Comparison of ENCODE assay signal across 10 cellular contexts in genomic region chr10:35420827-35421552, GRCh38.
DNase-seq lines count a peak whose midpoint lies in the region; ATAC-seq and TF ChIP-seq lines count a peak whose summit lies in the region.
"Had no signal": no experiment of that assay in that cellular context is flagged by ENCODE, and none has a peak within 500 bp of the region (broad histone marks: within the 10 kb centered on the region; RNA-seq: fewer than 3 reads in every experiment).

No MANE protein-coding gene starts in this region.

- H3K4me3 ChIP-seq in HUES64 (ENCODE audit: low read length) (no peak overlapping the region), right lobe of liver (no peak overlapping the region), stomach smooth muscle (ENCODE audit: low read length in 2 of 2) (peak overlapping the region; percentile 12 to 59), OCI-LY7 (ENCODE audit: low read depth, low read length, poor library complexity, severe bottlenecking) (no peak overlapping the region)

- H3K27ac ChIP-seq in HUES64 (ENCODE audit: low read depth, low read length) (peak overlapping the region; percentile 69), right lobe of liver (peak overlapping the region in 2 of 3 donors; percentile 1 to 44), stomach smooth muscle (ENCODE audit: low read length) (peak overlapping the region; percentile 85), OCI-LY7 (ENCODE audit: low read depth, low read length, poor library complexity, severe bottlenecking) (no peak overlapping the region)

- no TSS peak for BruUV-seq in OCI-LY7 (replicated peaks; lab: Mats Ljungman, UMichigan)

- TF ChIP-seq POLR2A in right lobe of liver (IDR thresholded peaks at IDR 0.05) = no peak

- H4K20me1 ChIP-seq in OCI-LY7 (ENCODE audit: insufficient read depth, low read length) = peaks cover 12% of the 10 kb centered on the region

- DNase-seq in T47D (ENCODE audit: low read depth in 1 of 2, low spot score in 1 of 2) (peak; percentile 64 to 73), right lobe of liver (no peak), left colon (no peak), NAMALWA (ENCODE audit: low spot score) (no peak), OCI-LY7 (ENCODE audit: low spot score) (no peak)
- DNase-seq: activated CD4-positive, CD25-positive, alpha-beta regulatory T cell; MM.1S had no signal

- H3K27me3 ChIP-seq in HUES64 (ENCODE audit: insufficient read depth, low read length) = no peaks in the 10 kb centered on the region
- no peaks in the 10 kb centered on the region for H3K27me3 ChIP-seq in right lobe of liver
- no peaks in the 10 kb centered on the region for H3K27me3 ChIP-seq in stomach smooth muscle (ENCODE audit: control insufficient read depth in 1 of 2, insufficient read depth in 2 of 2, low read length in 2 of 2)

- ATAC-seq in right lobe of liver (no peak), left colon (no peak), GM21367 (IDR thresholded peaks at IDR 0.05; ENCODE audit: unreplicated experiment) (no peak)

- TF ChIP-seq CTCF in right lobe of liver (IDR thresholded peaks at IDR 0.05) = no peak
- TF ChIP-seq CTCF in OCI-LY7 (conservative IDR thresholded peaks at IDR 0.05; ENCODE audit: low read length) = no peak

- H3K4me1 ChIP-seq in HUES64 (ENCODE audit: insufficient read depth, low read length) = peaks cover 49% of the 10 kb centered on the region
- peaks cover 3 to 55% (median 15%) of the 10 kb centered on the region in 4 donors for H3K4me1 ChIP-seq in right lobe of liver
- H3K4me1 ChIP-seq in stomach smooth muscle (ENCODE audit: control insufficient read depth, insufficient read depth, low read length) = peaks cover 42% of the 10 kb centered on the region
- peaks cover 15% of the 10 kb centered on the region for H3K4me1 ChIP-seq in OCI-LY7 (ENCODE audit: insufficient read depth, low read length, poor library complexity, severe bottlenecking)

- POLR2A ChIA-PET in OCI-LY7 (lab: Charles Lee) = no interaction called here

- no peaks in the 10 kb centered on the region for H3K9me2 ChIP-seq in OCI-LY7 (ENCODE audit: insufficient read depth, low read length)

- peaks cover 16% of the 10 kb centered on the region; the same call in 1 of the 2 replicates for H3K79me2 ChIP-seq in OCI-LY7 (ENCODE audit: insufficient read depth, low read depth, low read length)

- H3K9me3 ChIP-seq in HUES64 (ENCODE audit: insufficient read depth, low read depth, low read length) (no peaks in the 10 kb centered on the region), right lobe of liver (no peaks in the 10 kb centered on the region), stomach smooth muscle (ENCODE audit: control insufficient read depth in 2 of 2, low read length in 2 of 2) (no peaks in the 10 kb centered on the region), OCI-LY7 (ENCODE audit: low read length) (no peaks in the 10 kb centered on the region)

- WGBS in HUES64 = 76% methylated on average over 11 of the region's 11 CpGs
- 87% methylated on average over 6 of the region's 11 CpGs for WGBS in right lobe of liver (ENCODE audit: insufficient coverage, low coverage, low lambda C conversion rate, missing lambda C conversion rate)

- peak overlapping the region; percentile 50; the same call in 1 of the 2 replicates for H3K9ac ChIP-seq in HUES64 (ENCODE audit: low read depth, low read length)
- H3K9ac ChIP-seq in stomach smooth muscle (ENCODE audit: low read length in 2 of 2) = peak overlapping the region; percentile 31 to 48

- H2AFZ ChIP-seq in OCI-LY7 (ENCODE audit: low read length) = no peak overlapping the region

- intact Hi-C loops in right lobe of liver (cut with DNase I) (no loop called here), left colon (cut with DNase I, micrococcal nuclease) (no loop called here), OCI-LY7 (cut with micrococcal nuclease; ENCODE audit: unreplicated experiment) (no loop called here)

- H3K36me3 ChIP-seq in HUES64 (ENCODE audit: insufficient read depth, low read length) = no peaks in the 10 kb centered on the region
- H3K36me3 ChIP-seq in right lobe of liver = no peaks in the 10 kb centered on the region
- H3K36me3 ChIP-seq in stomach smooth muscle (ENCODE audit: control insufficient read depth in 2 of 2, insufficient read depth in 2 of 2, low read length in 2 of 2) = no peaks in the 10 kb centered on the region
- H3K36me3 ChIP-seq in OCI-LY7 (ENCODE audit: insufficient read depth, low read length) = no peaks in the 10 kb centered on the region

- in situ Hi-C loops in T47D (cut with HindIII; ENCODE audit: low pct_unique_long_range_greater_than_20kb, low sequenced_read_pairs) = no loop called here

- no peak overlapping the region for H3K4me2 ChIP-seq in OCI-LY7 (ENCODE audit: low read length)

- CTCF ChIA-PET in OCI-LY7 (lab: Charles Lee; ENCODE audit: unreplicated experiment) = no interaction called here

Comparison
In these comparisons a context has a peak if more than half of its experiments do, and no peak if none do; other contexts are left out.
1. H3K4me3 ChIP-seq: peak in stomach smooth muscle (2 of 2); none in HUES64 (single experiment), right lobe of liver (0 of 3) and OCI-LY7 (single experiment).
2. DNase-seq: peak in T47D (2 of 2); none in right lobe of liver (0 of 3), left colon (0 of 2), NAMALWA (single experiment) and OCI-LY7 (single experiment).